Comparison of ENCODE assay signal across 27 cellular contexts in the genomic region with DNA sequence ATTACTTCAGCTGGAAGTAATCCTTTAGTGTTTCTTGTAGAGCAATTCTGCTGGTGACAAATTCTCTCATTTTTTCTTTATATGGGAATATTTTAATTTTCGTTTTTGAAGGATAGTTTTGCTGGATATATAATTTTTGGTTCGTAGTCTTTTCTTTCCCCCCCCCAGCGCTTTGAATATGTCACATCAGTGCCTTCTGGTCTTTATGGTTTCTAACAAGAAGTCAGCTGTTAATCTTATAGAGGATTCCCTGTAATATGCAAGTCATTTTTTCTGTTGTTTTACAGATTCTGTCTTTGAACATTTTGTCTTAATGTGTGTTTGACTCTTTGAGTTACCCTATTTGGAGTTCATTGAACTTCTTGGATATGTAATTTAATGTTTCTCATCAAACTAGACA.
"Had no signal": no experiment of that assay in that cellular context is flagged by ENCODE, and none has a peak within 500 bp of the region (broad histone marks: within the 10 kb centered on the region; RNA-seq: fewer than 3 reads in every experiment).

No MANE protein-coding gene starts in this region.

- ATAC-seq: activated naive CD4-positive, alpha-beta T cell treated with anti-CD3 and anti-CD28 coated beads, Interleukin-2, amount 50 U/mL, for 72 hours; activated T-cell treated with anti-CD3 and anti-CD28 coated beads, Interleukin-2, amount 50 U/mL, for 72 hours; esophagus mucosa; heart left ventricle had no signal

- H3K4me3 ChIP-seq: ascending aorta, breast epithelium, cardiac muscle cell, colonic mucosa, heart left ventricle had no signal

- H3K36me3 ChIP-seq: ascending aorta, breast epithelium, cardiac muscle cell, colonic mucosa, heart left ventricle had no signal

- H3K4me1 ChIP-seq: ascending aorta, breast epithelium, colonic mucosa, heart left ventricle had no signal

- H3K27me3 ChIP-seq: ascending aorta, breast epithelium, cardiac muscle cell, colonic mucosa, heart left ventricle had no signal

- DNase-seq: activated CD4-positive, alpha-beta memory T cell treated with anti-CD3 and anti-CD28 coated beads, Interleukin-2, amount 10 ng/mL, durations not matched to agents 7 days and 5 days; activated CD4-positive, alpha-beta T cell treated with anti-CD3 and anti-CD28 coated beads for 1 hour; activated CD4-positive, alpha-beta T cell treated with anti-CD3 and anti-CD28 coated beads for 4 hours; activated CD4-positive, alpha-beta T cell treated with anti-CD3 and anti-CD28 coated beads, Interleukin-2, amount 10 ng/mL, durations not matched to agents 7 days and 5 days; activated CD4-positive, alpha-beta T cell treated with anti-CD3 and anti-CD28 coated beads, Interleukin-2, amount 50 U/mL, for 4 hours; activated CD8-positive, alpha-beta memory T cell treated with anti-CD3 and anti-CD28 coated beads, Interleukin-2, amount 50 U/mL, for 48 hours; activated gamma-delta T cell; activated naive CD4-positive, alpha-beta T cell; activated naive CD4-positive, alpha-beta T cell treated with anti-CD3 and anti-CD28 coated beads, Interleukin-2, amount 10 ng/mL, durations not matched to agents 7 days and 5 days; activated naive CD8-positive, alpha-beta T cell treated with anti-CD3 and anti-CD28 coated beads, Interleukin-2, amount 10 ng/mL, durations not matched to agents 7 days and 5 days; activated T-cell treated with anti-CD3 and anti-CD28 coated beads for 4 hours; activated T-cell treated with anti-CD3 and anti-CD28 coated beads, Interleukin-2, amount 50 U/mL, for 24 hours; activated T-cell treated with anti-CD3 and anti-CD28 coated beads, Interleukin-2, amount 50 U/mL, for 72 hours; central memory CD4-positive, alpha-beta T cell; cerebellar nuclear complex; colonic mucosa; effector CD8-positive, alpha-beta T cell; foreskin fibroblast; glutamatergic neuron; heart left ventricle; T-helper 2 cell had no signal

- H3K27ac Mint-ChIP-seq: activated CD4-positive, alpha-beta memory T cell treated with anti-CD3 and anti-CD28 coated beads, Interleukin-2, amount 10 ng/mL, durations not matched to agents 7 days and 5 days; activated CD4-positive, alpha-beta T cell treated with anti-CD3 and anti-CD28 coated beads, Interleukin-2, amount 10 ng/mL, durations not matched to agents 7 days and 5 days; activated naive CD4-positive, alpha-beta T cell treated with anti-CD3 and anti-CD28 coated beads, Interleukin-2, amount 10 ng/mL, durations not matched to agents 7 days and 5 days; activated naive CD4-positive, alpha-beta T cell treated with anti-CD3 and anti-CD28 coated beads, Interleukin-2, amount 50 U/mL, for 72 hours; activated naive CD8-positive, alpha-beta T cell treated with anti-CD3 and anti-CD28 coated beads, Interleukin-2, amount 10 ng/mL, durations not matched to agents 7 days and 5 days; activated T-cell treated with anti-CD3 and anti-CD28 coated beads, Interleukin-2, amount 50 U/mL, for 24 hours; activated T-cell treated with anti-CD3 and anti-CD28 coated beads, Interleukin-2, amount 50 U/mL, for 72 hours; brain had no signal

- H3K4me3 Mint-ChIP-seq: activated CD4-positive, alpha-beta memory T cell treated with anti-CD3 and anti-CD28 coated beads, Interleukin-2, amount 10 ng/mL, durations not matched to agents 7 days and 5 days; activated CD4-positive, alpha-beta T cell treated with anti-CD3 and anti-CD28 coated beads, Interleukin-2, amount 10 ng/mL, durations not matched to agents 7 days and 5 days; activated naive CD4-positive, alpha-beta T cell treated with anti-CD3 and anti-CD28 coated beads, Interleukin-2, amount 10 ng/mL, durations not matched to agents 7 days and 5 days; activated naive CD8-positive, alpha-beta T cell treated with anti-CD3 and anti-CD28 coated beads, Interleukin-2, amount 10 ng/mL, durations not matched to agents 7 days and 5 days; activated T-cell treated with anti-CD3 and anti-CD28 coated beads, Interleukin-2, amount 50 U/mL, for 24 hours; activated T-cell treated with anti-CD3 and anti-CD28 coated beads, Interleukin-2, amount 50 U/mL, for 72 hours; brain had no signal

- H3K27ac ChIP-seq: ascending aorta, breast epithelium, cardiac muscle cell, colonic mucosa, heart left ventricle had no signal

- H3K4me1 Mint-ChIP-seq: activated CD4-positive, alpha-beta memory T cell treated with anti-CD3 and anti-CD28 coated beads, Interleukin-2, amount 10 ng/mL, durations not matched to agents 7 days and 5 days; activated CD4-positive, alpha-beta T cell treated with anti-CD3 and anti-CD28 coated beads, Interleukin-2, amount 10 ng/mL, durations not matched to agents 7 days and 5 days; activated naive CD4-positive, alpha-beta T cell treated with anti-CD3 and anti-CD28 coated beads, Interleukin-2, amount 10 ng/mL, durations not matched to agents 7 days and 5 days; activated naive CD8-positive, alpha-beta T cell treated with anti-CD3 and anti-CD28 coated beads, Interleukin-2, amount 10 ng/mL, durations not matched to agents 7 days and 5 days; brain had no signal

- H3K9me3 ChIP-seq: colonic mucosa had no signal

- H3K27me3 Mint-ChIP-seq: brain had no signal

- H3K36me3 Mint-ChIP-seq: activated naive CD4-positive, alpha-beta T cell treated with anti-CD3 and anti-CD28 coated beads, Interleukin-2, amount 10 ng/mL, durations not matched to agents 7 days and 5 days had no signal
